Comparison of ENCODE assay signal across 8 cellular contexts in genomic region chr2:216634317-216635148, GRCh38. TPM values are rescaled to one million over a fixed set of nuclear protein-coding genes. Genes with fewer than 3 reads are reported as not detected.
A peak's percentile ranks its signal among the peaks of the same experiment; 100 is the strongest.
DNase-seq lines count a peak whose midpoint lies in the region; ATAC-seq and TF ChIP-seq lines count a peak whose summit lies in the region.

No MANE protein-coding gene starts in this region.

- TF ChIP-seq CTCF in NB4 (IDR thresholded peaks at IDR 0.05; ENCODE audit: low read depth, low read length): no peak
- no peak for TF ChIP-seq CTCF in endothelial cell (IDR thresholded peaks at IDR 0.05; ENCODE audit: unreplicated experiment)
- no peak for TF ChIP-seq CTCF in ovary (IDR thresholded peaks at IDR 0.05)

- TF ChIP-seq POLR2A in NB4 (IDR thresholded peaks at IDR 0.05; ENCODE audit: extremely low read depth, insufficient read length) (no peak), ovary (IDR thresholded peaks at IDR 0.05) (no peak)

- peak overlapping the region in 2 of 8 donors; percentile 15 to 65 for H3K27ac Mint-ChIP-seq in CD8-positive, alpha-beta memory T cell
- peak overlapping the region; percentile 100 for H3K27ac Mint-ChIP-seq in endothelial cell (ENCODE audit: unreplicated experiment)

- H3K4me1 Mint-ChIP-seq in CD8-positive, alpha-beta memory T cell: peaks cover 19 to 25% (median 23%) of the 10 kb centered on the region in 3 donors
- H3K4me1 Mint-ChIP-seq in endothelial cell (ENCODE audit: unreplicated experiment): peaks cover 53% of the 10 kb centered on the region

- H3K36me3 ChIP-seq in CD8-positive, alpha-beta memory T cell (ENCODE audit: insufficient read depth, low read length): no peaks in the 10 kb centered on the region
- no peaks in the 10 kb centered on the region for H3K36me3 ChIP-seq in ovary

- H3K4me1 ChIP-seq in CD8-positive, alpha-beta memory T cell (ENCODE audit: insufficient read depth, low read length): no peaks in the 10 kb centered on the region
- peaks cover 11% of the 10 kb centered on the region for H3K4me1 ChIP-seq in ovary (ENCODE audit: insufficient read depth)

- intact Hi-C loops in ovary (cut with DNase I): no loop called here

- H3K4me3 Mint-ChIP-seq in CD8-positive, alpha-beta memory T cell: peak overlapping the region; percentile 26 to 78 (median 69)
- peak overlapping the region; percentile 100 for H3K4me3 Mint-ChIP-seq in endothelial cell (ENCODE audit: unreplicated experiment)

- CTCF ChIA-PET in CD8-positive, alpha-beta memory T cell (lab: Charles Lee): no interaction called here

- 3 to 4% (median 4%) methylated on average over 24 of the region's 24 CpGs for WGBS in ovary, 3 donors

- H3K9me3 Mint-ChIP-seq in CD8-positive, alpha-beta memory T cell: peaks cover 0 to 2% (median 0%) of the 10 kb centered on the region in 5 donors
- H3K9me3 Mint-ChIP-seq in endothelial cell (ENCODE audit: unreplicated experiment): no peaks in the 10 kb centered on the region

- POLR2A ChIA-PET in CD8-positive, alpha-beta memory T cell (lab: Charles Lee): no interaction called here

- H3K27me3 ChIP-seq in CD8-positive, alpha-beta memory T cell (ENCODE audit: insufficient read depth, low read length, poor library complexity, severe bottlenecking): peaks cover 26% of the 10 kb centered on the region
- H3K27me3 ChIP-seq in ovary: no peaks in the 10 kb centered on the region

- H3K4me3 ChIP-seq in CD8-positive, alpha-beta memory T cell (ENCODE audit: low read length): no peak overlapping the region
- H3K4me3 ChIP-seq in NB4 (ENCODE audit: low read depth, low read length): peak overlapping the region; percentile 97
- peak overlapping the region; percentile 56 for H3K4me3 ChIP-seq in ovary

- no peak overlapping the region for H3K27ac ChIP-seq in CD8-positive, alpha-beta memory T cell (ENCODE audit: low read depth, low read length)
- H3K27ac ChIP-seq in ovary: no peak overlapping the region

- no peak for DNase-seq in CD8-positive, alpha-beta memory T cell
- DNase-seq in NB4 (ENCODE audit: low read depth) (peak; percentile 63), endothelial cell (ENCODE audit: low spot score) (no peak), ovary (no peak), NCI-H128 (lab: John Stamatoyannopoulos, UW; ENCODE audit: unreplicated experiment) (no peak), NCI-H2196 (lab: John Stamatoyannopoulos, UW; ENCODE audit: unreplicated experiment) (no peak)

- peaks cover 39 to 70% of the 10 kb centered on the region in 2 donors for H3K27me3 Mint-ChIP-seq in CD8-positive, alpha-beta memory T cell
- H3K27me3 Mint-ChIP-seq in endothelial cell (ENCODE audit: unreplicated experiment): peaks cover 30% of the 10 kb centered on the region

- no peak for TF ChIP-seq EP300 in ovary (IDR thresholded peaks at IDR 0.05)

- no peak for ATAC-seq in HG03159 (IDR thresholded peaks at IDR 0.05; ENCODE audit: unreplicated experiment)
- no peak for ATAC-seq in HG03520 (IDR thresholded peaks at IDR 0.05; ENCODE audit: unreplicated experiment)

- no peaks in the 10 kb centered on the region for H3K9me3 ChIP-seq in CD8-positive, alpha-beta memory T cell (ENCODE audit: low read length)
- H3K9me3 ChIP-seq in ovary: no peaks in the 10 kb centered on the region

- H3K36me3 Mint-ChIP-seq in CD8-positive, alpha-beta memory T cell: no peaks in the 10 kb centered on the region
- H3K36me3 Mint-ChIP-seq in endothelial cell (ENCODE audit: low read depth, unreplicated experiment): peaks cover 32% of the 10 kb centered on the region

RNA-seq across cellular contexts. Expression of gene IGFBP2, which starts 1.3 kb away (rescaled TPM):
- total RNA-seq in CD8-positive, alpha-beta memory T cell: 1 to 10 TPM in 1 of 2 experiments, under 1 TPM in 1; 0.84 to 1.1 TPM
- polyA plus RNA-seq in CD8-positive, alpha-beta memory T cell: 1.2 TPM
- total RNA-seq in endothelial cell (ENCODE audit: unreplicated experiment): 1,170 TPM
- 100 to 1,000 TPM; 112 to 333 (median 165) TPM for total RNA-seq in ovary
- 100 to 1,000 TPM in 1 of 2 donors, 10 to 100 TPM in 1; 47.2 to 241 TPM for polyA plus RNA-seq in ovary

Comparison
In these comparisons a context has a peak if more than half of its experiments do, and no peak if none do; other contexts are left out.
1. RNA of gene IGFBP2, which starts 1.3 kb away (total RNA-seq): 1,170 TPM in endothelial cell (single experiment) and 112 to 333 TPM in ovary; 0.84 to 1.1 TPM in CD8-positive, alpha-beta memory T cell; every median in the first group is over 10 times any median in the second.